1 cellular context compared by ENCODE assay signal in genomic region chr19:48344892-48345291, GRCh38.
TF ChIP-seq lines count a peak whose summit lies in the region.

No MANE protein-coding gene starts in this region.

TF ChIP-seq in HEK293T, 16 proteins besides CTCF, POLR2A, EP300 and RAD21 (continued from another document):
- TF ChIP-seq LEF1 (IDR thresholded peaks at IDR 0.05; ENCODE audit: borderline replicate concordance): no peak
- no peak for TF ChIP-seq ZNF384 (IDR thresholded peaks at IDR 0.05)
- no peak for TF ChIP-seq HDGF (IDR thresholded peaks at IDR 0.05; ENCODE audit: borderline replicate concordance)
- TF ChIP-seq BHLHE40 (IDR thresholded peaks at IDR 0.05; ENCODE audit: borderline replicate concordance): no peak
- no peak for TF ChIP-seq FOXK2 (IDR thresholded peaks at IDR 0.05)
- no peak for TF ChIP-seq SUZ12 (IDR thresholded peaks at IDR 0.05)
- TF ChIP-seq CTBP1 (IDR thresholded peaks at IDR 0.05; ENCODE audit: borderline replicate concordance): no peak
- no peak for TF ChIP-seq L3MBTL2 (conservative IDR thresholded peaks at IDR 0.05)
- TF ChIP-seq TARDBP (IDR thresholded peaks at IDR 0.05): no peak
